Comparison of ENCODE assay signal across 34 cellular contexts in genomic region chr21:18170221-18170620, GRCh38.
"Had no signal": no experiment of that assay in that cellular context is flagged by ENCODE, and none has a peak within 500 bp of the region (broad histone marks: within the 10 kb centered on the region; RNA-seq: fewer than 3 reads in every experiment).

No MANE protein-coding gene starts in this region.

- H3K36me3 ChIP-seq: MG63 had no signal

- DNase-seq: Karpas-422, Kasumi-1, MG63, MM.1S, MV-4-11, NCI-H1048, NCI-H1092, NCI-H1092 treated with DMSO at 0.1 percent for 48 hours, NCI-H1105, NCI-H1105 treated with DMSO at 0.1 percent for 48 hours, NCI-H1417, NCI-H1417 treated with DMSO at 0.1 percent for 48 hours, NCI-H1436, NCI-H1436 treated with DMSO at 0.1 percent for 48 hours, NCI-H146, NCI-H1694, NCI-H1694 treated with DMSO at 0.1 percent for 48 hours, NCI-H187, NCI-H187 treated with DMSO at 0.1 percent for 48 hours, NCI-H1930, NCI-H2029, NCI-H2029 treated with DMSO at 0.1 percent for 48 hours, NCI-H2081, NCI-H2081 treated with DMSO at 0.1 percent for 48 hours, NCI-H2107, NCI-H2171, NCI-H2171 treated with DMSO at 0.1 percent for 48 hours, NCI-H2227 treated with DMSO at 0.1 percent for 48 hours, NCI-H226, NCI-H345, NCI-H446, NCI-H446 treated with DMSO at 0.1 percent for 48 hours, NCI-H510A, NCI-H510A treated with DMSO at 0.1 percent for 48 hours had no signal

- H3K4me3 ChIP-seq: MG63 had no signal

- H3K27me3 ChIP-seq: MG63 had no signal

- H3K9me3 ChIP-seq: MG63 had no signal
